ENCODE assay signal across 2 cellular contexts in the genomic region with DNA sequence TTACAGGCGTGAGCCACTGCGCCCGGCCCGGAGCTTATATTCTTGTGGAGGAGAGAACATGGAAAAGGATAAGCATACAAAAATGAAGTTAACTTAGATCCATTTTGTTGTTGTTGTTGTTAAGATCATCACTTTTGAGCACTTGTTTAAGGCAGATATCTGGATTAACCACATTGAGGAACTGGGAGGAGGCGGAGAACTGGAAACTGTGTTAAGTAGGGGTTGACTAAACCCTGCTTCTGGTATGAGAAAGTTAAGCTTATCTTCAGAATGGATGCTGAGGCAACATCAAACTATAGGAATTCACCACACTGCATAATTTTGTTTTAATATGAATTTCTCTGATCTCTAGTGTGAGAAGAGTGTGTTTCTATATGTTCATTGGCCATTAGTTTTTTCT.
TF ChIP-seq lines count a peak whose summit lies in the region.

No MANE protein-coding gene starts in this region.

TF ChIP-seq in GM23338, 12 proteins besides CTCF, POLR2A, EP300 and RAD21:
- TF ChIP-seq, protein P1, sequence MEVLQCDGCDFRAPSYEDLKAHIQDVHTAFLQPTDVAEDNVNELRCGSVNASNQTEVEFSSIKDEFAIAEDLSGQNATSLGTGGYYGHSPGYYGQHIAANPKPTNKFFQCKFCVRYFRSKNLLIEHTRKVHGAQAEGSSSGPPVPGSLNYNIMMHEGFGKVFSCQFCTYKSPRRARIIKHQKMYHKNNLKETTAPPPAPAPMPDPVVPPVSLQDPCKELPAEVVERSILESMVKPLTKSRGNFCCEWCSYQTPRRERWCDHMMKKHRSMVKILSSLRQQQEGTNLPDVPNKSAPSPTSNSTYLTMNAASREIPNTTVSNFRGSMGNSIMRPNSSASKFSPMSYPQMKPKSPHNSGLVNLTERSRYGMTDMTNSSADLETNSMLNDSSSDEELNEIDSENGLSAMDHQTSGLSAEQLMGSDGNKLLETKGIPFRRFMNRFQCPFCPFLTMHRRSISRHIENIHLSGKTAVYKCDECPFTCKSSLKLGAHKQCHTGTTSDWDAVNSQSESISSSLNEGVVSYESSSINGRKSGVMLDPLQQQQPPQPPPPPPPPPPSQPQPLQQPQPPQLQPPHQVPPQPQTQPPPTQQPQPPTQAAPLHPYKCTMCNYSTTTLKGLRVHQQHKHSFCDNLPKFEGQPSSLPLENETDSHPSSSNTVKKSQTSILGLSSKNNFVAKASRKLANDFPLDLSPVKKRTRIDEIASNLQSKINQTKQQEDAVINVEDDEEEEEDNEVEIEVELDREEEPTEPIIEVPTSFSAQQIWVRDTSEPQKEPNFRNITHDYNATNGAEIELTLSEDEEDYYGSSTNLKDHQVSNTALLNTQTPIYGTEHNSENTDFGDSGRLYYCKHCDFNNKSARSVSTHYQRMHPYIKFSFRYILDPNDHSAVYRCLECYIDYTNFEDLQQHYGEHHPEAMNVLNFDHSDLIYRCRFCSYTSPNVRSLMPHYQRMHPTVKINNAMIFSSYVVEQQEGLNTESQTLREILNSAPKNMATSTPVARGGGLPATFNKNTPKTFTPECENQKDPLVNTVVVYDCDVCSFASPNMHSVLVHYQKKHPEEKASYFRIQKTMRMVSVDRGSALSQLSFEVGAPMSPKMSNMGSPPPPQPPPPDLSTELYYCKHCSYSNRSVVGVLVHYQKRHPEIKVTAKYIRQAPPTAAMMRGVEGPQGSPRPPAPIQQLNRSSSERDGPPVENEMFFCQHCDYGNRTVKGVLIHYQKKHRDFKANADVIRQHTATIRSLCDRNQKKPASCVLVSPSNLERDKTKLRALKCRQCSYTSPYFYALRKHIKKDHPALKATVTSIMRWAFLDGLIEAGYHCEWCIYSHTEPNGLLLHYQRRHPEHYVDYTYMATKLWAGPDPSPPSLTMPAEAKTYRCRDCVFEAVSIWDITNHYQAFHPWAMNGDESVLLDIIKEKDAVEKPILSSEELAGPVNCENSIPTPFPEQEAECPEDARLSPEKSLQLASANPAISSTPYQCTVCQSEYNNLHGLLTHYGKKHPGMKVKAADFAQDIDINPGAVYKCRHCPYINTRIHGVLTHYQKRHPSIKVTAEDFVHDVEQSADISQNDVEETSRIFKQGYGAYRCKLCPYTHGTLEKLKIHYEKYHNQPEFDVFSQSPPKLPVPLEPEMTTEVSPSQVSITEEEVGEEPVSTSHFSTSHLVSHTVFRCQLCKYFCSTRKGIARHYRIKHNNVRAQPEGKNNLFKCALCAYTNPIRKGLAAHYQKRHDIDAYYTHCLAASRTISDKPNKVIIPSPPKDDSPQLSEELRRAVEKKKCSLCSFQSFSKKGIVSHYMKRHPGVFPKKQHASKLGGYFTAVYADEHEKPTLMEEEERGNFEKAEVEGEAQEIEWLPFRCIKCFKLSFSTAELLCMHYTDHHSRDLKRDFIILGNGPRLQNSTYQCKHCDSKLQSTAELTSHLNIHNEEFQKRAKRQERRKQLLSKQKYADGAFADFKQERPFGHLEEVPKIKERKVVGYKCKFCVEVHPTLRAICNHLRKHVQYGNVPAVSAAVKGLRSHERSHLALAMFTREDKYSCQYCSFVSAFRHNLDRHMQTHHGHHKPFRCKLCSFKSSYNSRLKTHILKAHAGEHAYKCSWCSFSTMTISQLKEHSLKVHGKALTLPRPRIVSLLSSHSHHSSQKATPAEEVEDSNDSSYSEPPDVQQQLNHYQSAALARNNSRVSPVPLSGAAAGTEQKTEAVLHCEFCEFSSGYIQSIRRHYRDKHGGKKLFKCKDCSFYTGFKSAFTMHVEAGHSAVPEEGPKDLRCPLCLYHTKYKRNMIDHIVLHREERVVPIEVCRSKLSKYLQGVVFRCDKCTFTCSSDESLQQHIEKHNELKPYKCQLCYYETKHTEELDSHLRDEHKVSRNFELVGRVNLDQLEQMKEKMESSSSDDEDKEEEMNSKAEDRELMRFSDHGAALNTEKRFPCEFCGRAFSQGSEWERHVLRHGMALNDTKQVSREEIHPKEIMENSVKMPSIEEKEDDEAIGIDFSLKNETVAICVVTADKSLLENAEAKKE (CRISPR knock-in tag; IDR thresholded peaks at IDR 0.05): no peak
- TF ChIP-seq JUNB (IDR thresholded peaks at IDR 0.05; ENCODE audit: unreplicated experiment) (no peak), EZH2phosphoT487 (IDR thresholded peaks at IDR 0.05; ENCODE audit: unreplicated experiment) (no peak), NANOG (IDR thresholded peaks at IDR 0.05; ENCODE audit: borderline replicate concordance) (no peak), ZNF114 (CRISPR knock-in tag; IDR thresholded peaks at IDR 0.05) (no peak)

TF ChIP-seq in GM12878, 131 proteins besides CTCF, POLR2A, EP300 and RAD21:
- TF ChIP-seq CBFB (IDR thresholded peaks at IDR 0.05; ENCODE audit: low read depth): no peak
- no peak for TF ChIP-seq RUNX3 (IDR thresholded peaks at IDR 0.05; ENCODE audit: low read length)
- no peak for TF ChIP-seq MEF2A (IDR thresholded peaks at IDR 0.05; ENCODE audit: insufficient read depth, low read depth, low read length)
- TF ChIP-seq, protein P2, sequence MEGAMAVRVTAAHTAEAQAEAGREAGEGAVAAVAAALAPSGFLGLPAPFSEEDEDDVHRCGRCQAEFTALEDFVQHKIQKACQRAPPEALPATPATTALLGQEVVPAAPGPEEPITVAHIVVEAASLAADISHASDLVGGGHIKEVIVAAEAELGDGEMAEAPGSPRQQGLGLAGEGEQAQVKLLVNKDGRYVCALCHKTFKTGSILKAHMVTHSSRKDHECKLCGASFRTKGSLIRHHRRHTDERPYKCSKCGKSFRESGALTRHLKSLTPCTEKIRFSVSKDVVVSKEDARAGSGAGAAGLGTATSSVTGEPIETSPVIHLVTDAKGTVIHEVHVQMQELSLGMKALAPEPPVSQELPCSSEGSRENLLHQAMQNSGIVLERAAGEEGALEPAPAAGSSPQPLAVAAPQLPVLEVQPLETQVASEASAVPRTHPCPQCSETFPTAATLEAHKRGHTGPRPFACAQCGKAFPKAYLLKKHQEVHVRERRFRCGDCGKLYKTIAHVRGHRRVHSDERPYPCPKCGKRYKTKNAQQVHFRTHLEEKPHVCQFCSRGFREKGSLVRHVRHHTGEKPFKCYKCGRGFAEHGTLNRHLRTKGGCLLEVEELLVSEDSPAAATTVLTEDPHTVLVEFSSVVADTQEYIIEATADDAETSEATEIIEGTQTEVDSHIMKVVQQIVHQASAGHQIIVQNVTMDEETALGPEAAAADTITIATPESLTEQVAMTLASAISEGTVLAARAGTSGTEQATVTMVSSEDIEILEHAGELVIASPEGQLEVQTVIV (IDR thresholded peaks at IDR 0.05; ENCODE audit: borderline replicate concordance, partially characterized antibody): no peak
- 0 out of 2 replicates have a peak, but pooled peaks have one; percentile 38 for TF ChIP-seq SPI1 (IDR thresholded peaks at IDR 0.05; ENCODE audit: borderline replicate concordance, insufficient read depth, low read depth, low read length)
- TF ChIP-seq PAX8 (IDR thresholded peaks at IDR 0.05): no peak
